Comparison of ENCODE assay signal across 30 cellular contexts in genomic region chr1:1385931-1386330, GRCh38. TPM values are rescaled to one million over a fixed set of nuclear protein-coding genes. Genes with fewer than 3 reads are reported as not detected.
"Had no signal": no experiment of that assay in that cellular context is flagged by ENCODE, and none has a peak within 500 bp of the region (broad histone marks: within the 10 kb centered on the region; RNA-seq: fewer than 3 reads in every experiment).

No MANE protein-coding gene starts in this region.

- H3K4me1 Mint-ChIP-seq: mesothelial cell of epicardium, nephron had no signal

- H3K4me3 Mint-ChIP-seq: mesothelial cell of epicardium; nephron; neural progenitor cell; stimulated activated memory B cell treated with anti-CD40 and anti-IgM and Interleukin-4, amounts not matched to agents 10 μg/mL and 1 μg/mL and 100 μg/mL, for 72 hours; stimulated activated naive CD8-positive, alpha-beta T cell treated with anti-CD3 and anti-CD28 coated beads, Interleukin-15, Interleukin-2, amounts not matched to agents 100 ng/mL and 50 ng/mL, for 24 hours had no signal

- H3K27ac ChIP-seq: coronary artery, esophagus squamous epithelium, gastrocnemius medialis, hepatocyte, left lung, neural progenitor cell, prostate gland, right atrium auricular region, skin epidermis, spleen, thoracic aorta, tibial nerve, upper lobe of left lung had no signal

- ATAC-seq: gastrocnemius medialis; left cardiac atrium; left lung; mucosa of descending colon; stimulated activated memory B cell treated with anti-CD40 and anti-IgM and Interleukin-4, amounts not matched to agents 10 μg/mL and 1 μg/mL and 100 μg/mL, for 72 hours had no signal

- FAIRE-seq: endometrium, islet of Langerhans, urothelium cell line had no signal

- H2AFZ ChIP-seq: hepatocyte, neural progenitor cell had no signal

- H3K4me3 ChIP-seq: coronary artery, esophagus squamous epithelium, gastrocnemius medialis, hepatocyte, left lung, mucosa of descending colon, neural progenitor cell, prostate gland, right atrium auricular region, skin epidermis, spleen, thoracic aorta, tibial nerve, upper lobe of left lung had no signal

- H3K4me2 ChIP-seq: hepatocyte, neural progenitor cell had no signal

- H3K9me3 ChIP-seq: esophagus squamous epithelium, gastrocnemius medialis, left lung, mucosa of descending colon, prostate gland, right atrium auricular region, spleen, thoracic aorta, tibial nerve, upper lobe of left lung had no signal

- H3K9me3 Mint-ChIP-seq: mesothelial cell of epicardium; naive B cell; nephron; neural progenitor cell; stimulated activated memory B cell treated with anti-CD40 and anti-IgM and Interleukin-4, amounts not matched to agents 10 μg/mL and 1 μg/mL and 100 μg/mL, for 72 hours; stimulated activated naive CD8-positive, alpha-beta T cell treated with anti-CD3 and anti-CD28 coated beads, Interleukin-15, Interleukin-2, amounts not matched to agents 100 ng/mL and 50 ng/mL, for 24 hours had no signal

- H3K27ac Mint-ChIP-seq: mesothelial cell of epicardium; nephron; neural progenitor cell; stimulated activated memory B cell treated with anti-CD40 and anti-IgM and Interleukin-4, amounts not matched to agents 10 μg/mL and 1 μg/mL and 100 μg/mL, for 72 hours; stimulated activated naive CD8-positive, alpha-beta T cell treated with anti-CD3 and anti-CD28 coated beads, Interleukin-15, Interleukin-2, amounts not matched to agents 100 ng/mL and 50 ng/mL, for 24 hours had no signal

- H3K9ac ChIP-seq: neural progenitor cell had no signal

- DNase-seq: dermis blood vessel endothelial cell; effector memory CD4-positive, alpha-beta T cell; erythroblast; esophagus squamous epithelium; gastrocnemius medialis; head of caudate nucleus; left cardiac atrium; mesenchymal stem cell; mucosa of descending colon; naive B cell; spleen; stimulated activated CD4-positive, alpha-beta T cell treated with anti-CD3 and anti-CD28 coated beads, Interleukin-4, amount 100 ng/mL, for 4 hours; upper lobe of left lung had no signal

- H3K27me3 ChIP-seq: esophagus squamous epithelium, gastrocnemius medialis, hepatocyte, left lung, neural progenitor cell, right atrium auricular region, spleen, tibial nerve, upper lobe of left lung had no signal

- H3K27me3 Mint-ChIP-seq: naive B cell; stimulated activated memory B cell treated with anti-CD40 and anti-IgM and Interleukin-4, amounts not matched to agents 10 μg/mL and 1 μg/mL and 100 μg/mL, for 72 hours; stimulated activated naive CD8-positive, alpha-beta T cell treated with anti-CD3 and anti-CD28 coated beads, Interleukin-15, Interleukin-2, amounts not matched to agents 100 ng/mL and 50 ng/mL, for 24 hours had no signal

- H3K4me1 ChIP-seq: esophagus squamous epithelium, neural progenitor cell, prostate gland, tibial nerve had no signal

RNA-seq across cellular contexts. Expression of gene ANKRD65, which starts 35.1 kb away (rescaled TPM):
- total RNA-seq: glomerular endothelial cell had no signal
